ENCODE assay signal across 1 cellular context in genomic region chr13:39296193-39296592, GRCh38.
TF ChIP-seq lines count a peak whose summit lies in the region.

No MANE protein-coding gene starts in this region.

TF ChIP-seq in HEK293, 187 proteins besides CTCF, POLR2A, EP300 and RAD21 (continued from another document):
- no peak for TF ChIP-seq ZNF280D (tag by site-specific recombination; IDR thresholded peaks at IDR 0.05)
- TF ChIP-seq ZNF398 (tag by site-specific recombination; IDR thresholded peaks at IDR 0.05), result no peak
- TF ChIP-seq TSHZ1 (tag by site-specific recombination; IDR thresholded peaks at IDR 0.05; ENCODE audit: borderline replicate concordance), result no peak
